Comparison of ENCODE assay signal across 8 cellular contexts in the genomic region with DNA sequence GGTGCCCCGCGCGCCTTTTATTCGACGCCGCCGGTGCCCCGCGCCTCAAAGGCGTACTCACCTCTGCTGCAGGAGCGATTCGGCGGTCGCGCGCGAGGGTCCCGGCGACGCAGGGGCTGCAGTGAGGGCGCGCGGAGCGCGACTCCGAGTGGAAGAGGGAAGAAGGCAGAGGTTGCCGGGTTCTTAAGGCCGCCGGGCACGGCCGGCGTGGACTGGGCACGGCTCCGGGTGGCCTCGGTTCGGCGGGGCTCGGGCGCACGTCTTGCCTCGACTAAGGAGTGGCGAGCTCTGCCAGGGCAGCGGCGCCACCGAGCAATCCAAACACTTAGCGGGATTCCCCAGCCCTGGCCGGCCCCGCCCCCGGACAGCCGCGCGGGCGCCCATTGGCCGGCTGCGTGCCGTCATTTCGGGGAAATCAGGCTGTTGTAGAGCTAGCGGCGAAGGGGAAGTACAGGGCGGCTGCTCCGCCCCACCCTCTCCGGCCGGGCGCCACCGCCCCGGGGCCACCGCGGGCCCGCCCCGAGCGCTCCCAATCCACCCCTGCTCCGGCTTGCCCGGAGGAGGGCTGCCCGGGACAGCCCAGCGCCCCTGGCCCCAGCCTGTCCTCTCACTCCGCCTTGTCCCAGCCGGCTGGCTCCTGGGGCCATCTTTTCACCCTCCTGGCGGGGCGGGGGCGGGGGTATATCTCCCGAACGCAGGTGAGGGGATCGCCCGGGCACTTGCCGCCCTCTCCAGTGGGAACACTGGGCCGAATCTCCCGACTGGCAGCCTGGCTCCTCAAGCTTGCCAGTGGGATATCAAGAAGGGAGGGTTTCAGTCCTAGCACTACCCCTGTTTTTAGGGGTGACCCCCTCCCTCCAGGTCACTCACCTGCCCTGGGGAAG. TPM values are rescaled to one million over a fixed set of nuclear protein-coding genes. Genes with fewer than 3 reads are reported as not detected.
A peak's percentile ranks its signal among the peaks of the same experiment; 100 is the strongest.
DNase-seq lines count a peak whose midpoint lies in the region; ATAC-seq and TF ChIP-seq lines count a peak whose summit lies in the region.

A gene with protein sequence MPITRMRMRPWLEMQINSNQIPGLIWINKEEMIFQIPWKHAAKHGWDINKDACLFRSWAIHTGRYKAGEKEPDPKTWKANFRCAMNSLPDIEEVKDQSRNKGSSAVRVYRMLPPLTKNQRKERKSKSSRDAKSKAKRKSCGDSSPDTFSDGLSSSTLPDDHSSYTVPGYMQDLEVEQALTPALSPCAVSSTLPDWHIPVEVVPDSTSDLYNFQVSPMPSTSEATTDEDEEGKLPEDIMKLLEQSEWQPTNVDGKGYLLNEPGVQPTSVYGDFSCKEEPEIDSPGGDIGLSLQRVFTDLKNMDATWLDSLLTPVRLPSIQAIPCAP (minus strand): TSS at position 290 of the 884 bp plus-strand sequence. CDS start 1,295 bp downstream, outside the sequence.

- CTCF ChIA-PET in SK-N-SH (lab: Yijun Ruan, JAX) = interaction anchor here (0.6 to 4.8 kb wide), 19 partner anchors 10 to 123 kb away, joined by 3 to 37 read pairs (median 6); no protein-coding TSS in a partner anchor

- H3K27me3 ChIP-seq in SK-N-SH (ENCODE audit: insufficient read depth) (no peaks in the 10 kb centered on the region), testis (no peaks in the 10 kb centered on the region)

- H3K4me2 ChIP-seq in SK-N-SH = peak within 1 kb of the TSS; percentile 97

- peak within 1 kb of the TSS; percentile 94 for H3K9ac ChIP-seq in SK-N-SH

- peaks cover 28% of the 10 kb centered on the region for H4K20me1 ChIP-seq in SK-N-SH (ENCODE audit: insufficient read depth)

- POLR2A ChIA-PET in SK-N-SH (lab: Yijun Ruan, JAX) = interaction anchor here (0.7 to 1.9 kb wide), 13 partner anchors 15 to 252 kb away, joined by 3 to 15 read pairs (median 3); partner anchors contain the start of gene SLC22A4

- H3K4me1 ChIP-seq in SK-N-SH (ENCODE audit: control insufficient read depth in 1 of 2, insufficient read depth in 2 of 2, low read depth in 1 of 2, low read length in 1 of 2) (peaks cover 12 to 26% of the 10 kb centered on the region in 2 experiments), testis (peaks cover 37% of the 10 kb centered on the region)

- peak; percentile 99 for DNase-seq in GM10266 (ENCODE audit: extremely low spot score)
- DNase-seq in NB4 (ENCODE audit: low read depth) = peak; percentile 97
- peak; percentile 99 for DNase-seq in SK-N-SH
- DNase-seq in activated naive CD4-positive, alpha-beta T cell treated with anti-CD3 and anti-CD28 coated beads, Interleukin-2, amount 50 U/mL, for 16 hours = peak; percentile 98
- peak; percentile 92 for DNase-seq in globus pallidus (ENCODE audit: low spot score)
- DNase-seq in omental fat pad (ENCODE audit: low spot score) = peak; percentile 91
- peak; percentile 96 for DNase-seq in testis

- peak within 1 kb of the TSS; percentile 85 for H2AFZ ChIP-seq in SK-N-SH (ENCODE audit: low read depth)

- peaks cover 5 to 15% of the 10 kb centered on the region in 2 experiments for H3K36me3 ChIP-seq in SK-N-SH (replicated peaks in 1 of 2; ENCODE audit: control insufficient read depth in 1 of 2, insufficient read depth in 2 of 2, low read length in 1 of 2)
- H3K36me3 ChIP-seq in testis (ENCODE audit: low read depth, missing control alignments) = no peaks in the 10 kb centered on the region

- TF ChIP-seq POLR2A in NB4 (IDR thresholded peaks at IDR 0.05; ENCODE audit: extremely low read depth, insufficient read length) = peak; percentile 91
- no peak for TF ChIP-seq POLR2A in testis (IDR thresholded peaks at IDR 0.05)

- TF ChIP-seq EP300 in SK-N-SH (IDR thresholded peaks at IDR 0.05; ENCODE audit: borderline replicate concordance in 1 of 2, low read depth in 1 of 2, low read length in 1 of 2) = no peak

- no peak for TF ChIP-seq CTCF in GM10266 (IDR thresholded peaks at IDR 0.05; ENCODE audit: control insufficient read depth, insufficient read depth, low read depth, missing control alignments)
- no peak for TF ChIP-seq CTCF in NB4 (IDR thresholded peaks at IDR 0.05; ENCODE audit: low read depth, low read length)
- TF ChIP-seq CTCF in SK-N-SH (IDR thresholded peaks at IDR 0.05) = no peak; the same call in 1 of the 2 replicates
- no peak for TF ChIP-seq CTCF in omental fat pad (IDR thresholded peaks at IDR 0.05)
- TF ChIP-seq CTCF in testis (IDR thresholded peaks at IDR 0.05) = no peak

- intact Hi-C loops in testis (cut with DNase I; ENCODE audit: low total_unique reads) = loop anchor here (5.0 to 10.0 kb wide), 2 partner anchors 73 to 216 kb away; no protein-coding TSS in a partner anchor

- H3K9me3 ChIP-seq in SK-N-SH (no peaks in the 10 kb centered on the region), testis (no peaks in the 10 kb centered on the region)

- ATAC-seq in HG02571 (IDR thresholded peaks at IDR 0.05; ENCODE audit: unreplicated experiment) (peak; percentile 81), omental fat pad (ENCODE audit: low FRiP score) (peak; percentile 84)

- TF ChIP-seq RAD21 in SK-N-SH (IDR thresholded peaks at IDR 0.05; ENCODE audit: low read length) = no peak

- H3K27ac ChIP-seq in SK-N-SH (ENCODE audit: low read depth in 2 of 2, low read length in 1 of 2) (peak within 1 kb of the TSS; percentile 89 to 90), testis (peak within 1 kb of the TSS; percentile 91 to 92)

- 2% methylated on average over 10 of the region's 87 CpGs for WGBS in SK-N-SH (ENCODE audit: low lambda C conversion rate)
- 0 to 1% methylated on average over 14 to 63 of the region's 87 CpGs for WGBS in testis, 2 donors

- no peaks in the 10 kb centered on the region for H3K9me2 ChIP-seq in SK-N-SH

- H3F3A ChIP-seq in SK-N-SH (replicated peaks; ENCODE audit: insufficient read depth) = peaks cover 9% of the 10 kb centered on the region

- peaks cover 34% of the 10 kb centered on the region for H3K79me2 ChIP-seq in SK-N-SH (ENCODE audit: insufficient read depth)

- peak within 1 kb of the TSS; percentile 85 for H3K4me3 ChIP-seq in NB4 (ENCODE audit: low read depth, low read length)
- peak within 1 kb of the TSS; percentile 86 to 89 for H3K4me3 ChIP-seq in SK-N-SH (ENCODE audit: low read depth in 2 of 2, low read length in 1 of 2)
- peak within 1 kb of the TSS; percentile 65 to 72 for H3K4me3 ChIP-seq in testis

TF ChIP-seq in SK-N-SH, 30 proteins besides CTCF, POLR2A, EP300 and RAD21 (continues in another document):
- no peak for TF ChIP-seq GATA2 (CRISPR knock-in tag; IDR thresholded peaks at IDR 0.05)
- TF ChIP-seq, protein P1, sequence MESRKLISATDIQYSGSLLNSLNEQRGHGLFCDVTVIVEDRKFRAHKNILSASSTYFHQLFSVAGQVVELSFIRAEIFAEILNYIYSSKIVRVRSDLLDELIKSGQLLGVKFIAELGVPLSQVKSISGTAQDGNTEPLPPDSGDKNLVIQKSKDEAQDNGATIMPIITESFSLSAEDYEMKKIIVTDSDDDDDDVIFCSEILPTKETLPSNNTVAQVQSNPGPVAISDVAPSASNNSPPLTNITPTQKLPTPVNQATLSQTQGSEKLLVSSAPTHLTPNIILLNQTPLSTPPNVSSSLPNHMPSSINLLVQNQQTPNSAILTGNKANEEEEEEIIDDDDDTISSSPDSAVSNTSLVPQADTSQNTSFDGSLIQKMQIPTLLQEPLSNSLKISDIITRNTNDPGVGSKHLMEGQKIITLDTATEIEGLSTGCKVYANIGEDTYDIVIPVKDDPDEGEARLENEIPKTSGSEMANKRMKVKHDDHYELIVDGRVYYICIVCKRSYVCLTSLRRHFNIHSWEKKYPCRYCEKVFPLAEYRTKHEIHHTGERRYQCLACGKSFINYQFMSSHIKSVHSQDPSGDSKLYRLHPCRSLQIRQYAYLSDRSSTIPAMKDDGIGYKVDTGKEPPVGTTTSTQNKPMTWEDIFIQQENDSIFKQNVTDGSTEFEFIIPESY (IDR thresholded peaks at IDR 0.05; ENCODE audit: borderline replicate concordance, low read depth) = no peak
- TF ChIP-seq, protein P2, sequence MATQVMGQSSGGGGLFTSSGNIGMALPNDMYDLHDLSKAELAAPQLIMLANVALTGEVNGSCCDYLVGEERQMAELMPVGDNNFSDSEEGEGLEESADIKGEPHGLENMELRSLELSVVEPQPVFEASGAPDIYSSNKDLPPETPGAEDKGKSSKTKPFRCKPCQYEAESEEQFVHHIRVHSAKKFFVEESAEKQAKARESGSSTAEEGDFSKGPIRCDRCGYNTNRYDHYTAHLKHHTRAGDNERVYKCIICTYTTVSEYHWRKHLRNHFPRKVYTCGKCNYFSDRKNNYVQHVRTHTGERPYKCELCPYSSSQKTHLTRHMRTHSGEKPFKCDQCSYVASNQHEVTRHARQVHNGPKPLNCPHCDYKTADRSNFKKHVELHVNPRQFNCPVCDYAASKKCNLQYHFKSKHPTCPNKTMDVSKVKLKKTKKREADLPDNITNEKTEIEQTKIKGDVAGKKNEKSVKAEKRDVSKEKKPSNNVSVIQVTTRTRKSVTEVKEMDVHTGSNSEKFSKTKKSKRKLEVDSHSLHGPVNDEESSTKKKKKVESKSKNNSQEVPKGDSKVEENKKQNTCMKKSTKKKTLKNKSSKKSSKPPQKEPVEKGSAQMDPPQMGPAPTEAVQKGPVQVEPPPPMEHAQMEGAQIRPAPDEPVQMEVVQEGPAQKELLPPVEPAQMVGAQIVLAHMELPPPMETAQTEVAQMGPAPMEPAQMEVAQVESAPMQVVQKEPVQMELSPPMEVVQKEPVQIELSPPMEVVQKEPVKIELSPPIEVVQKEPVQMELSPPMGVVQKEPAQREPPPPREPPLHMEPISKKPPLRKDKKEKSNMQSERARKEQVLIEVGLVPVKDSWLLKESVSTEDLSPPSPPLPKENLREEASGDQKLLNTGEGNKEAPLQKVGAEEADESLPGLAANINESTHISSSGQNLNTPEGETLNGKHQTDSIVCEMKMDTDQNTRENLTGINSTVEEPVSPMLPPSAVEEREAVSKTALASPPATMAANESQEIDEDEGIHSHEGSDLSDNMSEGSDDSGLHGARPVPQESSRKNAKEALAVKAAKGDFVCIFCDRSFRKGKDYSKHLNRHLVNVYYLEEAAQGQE (IDR thresholded peaks at IDR 0.05; ENCODE audit: low read depth, low read length) = 0 out of 2 replicates have a peak, but pooled peaks have one; percentile 32
- peak; percentile 93 for TF ChIP-seq POLR2AphosphoS5 (IDR thresholded peaks at IDR 0.05; ENCODE audit: low read depth, low read length)
- TF ChIP-seq PBX3 (IDR thresholded peaks at IDR 0.05) = peak; percentile 32

RNA-seq across cellular contexts. Expression of the gene that starts here (rescaled TPM):
- 13.8 and 15.2 TPM in 2 replicates for polyA plus RNA-seq in SK-N-SH (2012; rRNA removed)
- polyA plus RNA-seq in SK-N-SH (2012; cell fraction: cytosol; rRNA removed) = 9.0 and 11.2 TPM in 2 replicates
- polyA plus RNA-seq in SK-N-SH (2012; cell fraction: nucleus; rRNA removed) = 30.4 and 31.8 TPM in 2 replicates
- total RNA-seq in omental fat pad = 100 to 1,000 TPM in 3 of 4 donors, 10 to 100 TPM in 1; 23.5 to 172 (median 133) TPM
- total RNA-seq in testis = 10 to 100 TPM; 20.2 to 22.5 TPM
- 31.7 TPM for polyA plus RNA-seq in testis (ENCODE audit: insufficient read depth, low read depth, low replicate concordance)

Comparison
In these comparisons a context has a peak if more than half of its experiments do, and no peak if none do; other contexts are left out.
1. Peak in every context shown above with its lines: DNase-seq, ATAC-seq, H3K4me3 ChIP-seq and H3K27ac ChIP-seq.